Comparison of ENCODE assay signal across 1 cellular context in genomic region chr3:24060055-24060454, GRCh38.
TF ChIP-seq lines count a peak whose summit lies in the region.

No MANE protein-coding gene starts in this region.

TF ChIP-seq in K562, 482 proteins besides CTCF, POLR2A, EP300 and RAD21 (continued from another document):
- TF ChIP-seq ZNF395 (CRISPR knock-in tag; IDR thresholded peaks at IDR 0.05) = no peak
- no peak for TF ChIP-seq SAP30 (IDR thresholded peaks at IDR 0.05; ENCODE audit: borderline replicate concordance, insufficient read depth, low read depth, low read length, poor library complexity, severe bottlenecking)
- TF ChIP-seq CEBPG (CRISPR knock-in tag; IDR thresholded peaks at IDR 0.05) = no peak
- no peak for TF ChIP-seq CEBPG (tag; conservative IDR thresholded peaks at IDR 0.05 in 1 of 2, IDR thresholded peaks at IDR 0.05 in 1 of 2)
- no peak for TF ChIP-seq ZNF311 (CRISPR knock-in tag; IDR thresholded peaks at IDR 0.05)
- no peak for TF ChIP-seq TAF7 (tag; IDR thresholded peaks at IDR 0.05)
- TF ChIP-seq SPI1 (IDR thresholded peaks at IDR 0.05; ENCODE audit: borderline replicate concordance, low read depth, low read length) = no peak
- TF ChIP-seq ZFP91 (CRISPR knock-in tag; IDR thresholded peaks at IDR 0.05) = no peak
- TF ChIP-seq BCLAF1 (IDR thresholded peaks at IDR 0.05; ENCODE audit: borderline replicate concordance in 1 of 2, control insufficient read depth in 1 of 2, low read depth in 2 of 2, low read length in 1 of 2) = no peak
- no peak for TF ChIP-seq KDM4B (IDR thresholded peaks at IDR 0.05; ENCODE audit: borderline replicate concordance in 2 of 2, low read depth in 1 of 2)
- no peak for TF ChIP-seq DEAF1 (CRISPR knock-in tag; IDR thresholded peaks at IDR 0.05)
